In genomic region chr1:234730542-234731370, GRCh38 we compare ENCODE assay signal across 8 cellular contexts.
DNase-seq lines count a peak whose midpoint lies in the region; ATAC-seq and TF ChIP-seq lines count a peak whose summit lies in the region.

No MANE protein-coding gene starts in this region.

- H3K27me3 Mint-ChIP-seq in activated B cell treated with CpG ODN at 0.5 μM for 24 hours (no peaks in the 10 kb centered on the region), naive B cell (no peaks in the 10 kb centered on the region)

- CTCF ChIA-PET in activated B cell treated with CpG ODN at 0.5 μM for 24 hours (lab: Charles Lee) (interaction anchor here (0.7 to 1.4 kb wide), 5 partner anchors 119 to 353 kb away, joined by 3 to 6 read pairs (median 4); no protein-coding TSS in a partner anchor), RWPE1 (lab: Yijun Ruan, JAX) (no interaction called here)

- H3K4me3 Mint-ChIP-seq in activated B cell treated with CpG ODN at 0.5 μM for 24 hours (peak overlapping the region; percentile 44), naive B cell (peak overlapping the region in 5 of 8 donors; percentile 12 to 59 (median 23))

- intact Hi-C loops in activated B cell treated with CpG ODN at 0.5 μM for 24 hours (cut with micrococcal nuclease): loop anchor here (1.0 to 5.0 kb wide), 8 partner anchors 42 to 352 kb away; no protein-coding TSS in a partner anchor

- H3K9me3 Mint-ChIP-seq in activated B cell treated with CpG ODN at 0.5 μM for 24 hours (no peaks in the 10 kb centered on the region), naive B cell (no peaks in the 10 kb centered on the region)

- peak; percentile 72 for DNase-seq in GM13977 (ENCODE audit: low spot score)
- peak; percentile 37 for DNase-seq in activated B cell treated with CpG ODN at 0.5 μM for 24 hours
- peak; percentile 22 for DNase-seq in naive B cell
- no peak for DNase-seq in RWPE1 (ENCODE audit: low spot score)
- no peak for DNase-seq in hepatic stellate cell (ENCODE audit: low spot score)
- DNase-seq in HPDE6-E6E7 (ENCODE audit: extremely low spot score): no peak
- no peak for DNase-seq in NCI-H510A treated with DMSO at 0.1 percent for 48 hours (lab: John Stamatoyannopoulos, UW)

- in situ Hi-C loops in GM13977 (cut with MboI; ENCODE audit: low pct_unique_long_range_greater_than_20kb, low sequenced_read_pairs, unreplicated experiment): loop anchor here (25.0 kb wide), 2 partner anchors 107 to 357 kb away; no protein-coding TSS in a partner anchor

- H3K4me1 Mint-ChIP-seq in activated B cell treated with CpG ODN at 0.5 μM for 24 hours (peaks cover 48% of the 10 kb centered on the region), naive B cell (peaks cover 31 to 49% (median 48%) of the 10 kb centered on the region in 3 donors)

- POLR2A ChIA-PET in activated B cell treated with CpG ODN at 0.5 μM for 24 hours (lab: Charles Lee): interaction anchor here (0.6 to 2.1 kb wide), 17 partner anchors 37 to 432 kb away, joined by 3 to 23 read pairs (median 6); partner anchors contain the start of gene IRF2BP2
- POLR2A ChIA-PET in RWPE1 (lab: Yijun Ruan, JAX; ENCODE audit: low non-redundant PET): no interaction called here

- no peak overlapping the region for H3K27ac ChIP-seq in RWPE1

- peak; percentile 25 for TF ChIP-seq CTCF in GM13977 (IDR thresholded peaks at IDR 0.05; ENCODE audit: extremely low read depth, insufficient read depth, missing control alignments)
- no peak for TF ChIP-seq CTCF in activated B cell treated with CpG ODN at 0.5 μM for 24 hours (IDR thresholded peaks at IDR 0.05)
- TF ChIP-seq CTCF in RWPE1 (conservative IDR thresholded peaks at IDR 0.05; ENCODE audit: low read depth): no peak

- H3K36me3 Mint-ChIP-seq in activated B cell treated with CpG ODN at 0.5 μM for 24 hours (ENCODE audit: low read depth) (no peaks in the 10 kb centered on the region), naive B cell (no peaks in the 10 kb centered on the region)

- H3K27ac Mint-ChIP-seq in activated B cell treated with CpG ODN at 0.5 μM for 24 hours (peak overlapping the region; percentile 79), naive B cell (peak overlapping the region; percentile 24 to 87 (median 76))

- ATAC-seq in HG02678 (IDR thresholded peaks at IDR 0.05; ENCODE audit: unreplicated experiment) (peak; percentile 57), activated B cell treated with CpG ODN at 0.5 μM for 24 hours (ENCODE audit: low read depth) (peak; percentile 81), naive B cell (ENCODE audit: low read depth in 2 of 2) (peak; percentile 95 to 97)

Comparison
In these comparisons a context has a peak if more than half of its experiments do, and no peak if none do; other contexts are left out.
1. DNase-seq: peak in GM13977 (single experiment), activated B cell treated with CpG ODN at 0.5 μM for 24 hours (single experiment) and naive B cell (single experiment); none in RWPE1 (single experiment), hepatic stellate cell (single experiment), HPDE6-E6E7 (single experiment) and NCI-H510A treated with DMSO at 0.1 percent for 48 hours (single experiment).
2. Peak in every context shown above with its lines, with median percentiles within 50 percentile points of each other: ATAC-seq.